8 cellular contexts compared by ENCODE assay signal in genomic region chr19:1064661-1065605, GRCh38. TPM values are rescaled to one million over a fixed set of nuclear protein-coding genes. Genes with fewer than 3 reads are reported as not detected.
A peak's percentile ranks its signal among the peaks of the same experiment; 100 is the strongest.
DNase-seq lines count a peak whose midpoint lies in the region; ATAC-seq, FAIRE-seq and TF ChIP-seq lines count a peak whose summit lies in the region.

No MANE protein-coding gene starts in this region.

- peaks cover 0 to 2% (median 0%) of the 10 kb centered on the region in 7 donors for H3K9me3 Mint-ChIP-seq in CD4-positive, CD25-positive, alpha-beta regulatory T cell
- H3K9me3 Mint-ChIP-seq in activated naive CD8-positive, alpha-beta T cell treated with anti-CD3 and anti-CD28 coated beads, Interleukin-2, amount 50 U/mL, for 24 hours, result no peaks in the 10 kb centered on the region

- WGBS in SK-N-SH (ENCODE audit: low lambda C conversion rate), result 21% methylated on average over 16 of the region's 60 CpGs
- 9 to 11% (median 10%) methylated on average over 53 to 60 of the region's 60 CpGs for WGBS in small intestine, 3 donors

- H2AFZ ChIP-seq in SK-N-SH (ENCODE audit: low read depth), result no peak overlapping the region

- intact Hi-C loops in left ventricle myocardium inferior (cut with micrococcal nuclease), result no loop called here

- no peaks in the 10 kb centered on the region for H3K27me3 ChIP-seq in CD4-positive, CD25-positive, alpha-beta regulatory T cell (ENCODE audit: control insufficient read depth, insufficient read depth, low read length)
- H3K27me3 ChIP-seq in SK-N-SH (ENCODE audit: insufficient read depth), result peaks cover 26% of the 10 kb centered on the region
- H3K27me3 ChIP-seq in left ventricle myocardium inferior (ENCODE audit: low read depth), result peaks cover 50% of the 10 kb centered on the region
- peaks cover 0 to 2% of the 10 kb centered on the region in 2 donors for H3K27me3 ChIP-seq in small intestine (ENCODE audit: control insufficient read depth in 2 of 2, insufficient read depth in 2 of 2, low read length in 2 of 2)
- no peaks in the 10 kb centered on the region for H3K27me3 ChIP-seq in WERI-Rb-1 (ENCODE audit: insufficient read depth, low read depth, severe bottlenecking)

- no peaks in the 10 kb centered on the region for H4K20me1 ChIP-seq in SK-N-SH (ENCODE audit: insufficient read depth)

- peak overlapping the region; percentile 33 for H3K27ac ChIP-seq in CD4-positive, CD25-positive, alpha-beta regulatory T cell (ENCODE audit: insufficient read depth, low read length, poor library complexity, severe bottlenecking)
- H3K27ac ChIP-seq in SK-N-SH (ENCODE audit: low read depth in 2 of 2, low read length in 1 of 2) (no peak overlapping the region), left ventricle myocardium inferior (replicated peaks) (no peak overlapping the region), small intestine (ENCODE audit: low read depth in 1 of 2, low read length in 1 of 2) (no peak overlapping the region), WERI-Rb-1 (no peak overlapping the region)

- peak; percentile 55 for TF ChIP-seq CTCF in SK-N-SH (IDR thresholded peaks at IDR 0.05)
- TF ChIP-seq CTCF in left ventricle myocardium inferior (IDR thresholded peaks at IDR 0.05; ENCODE audit: borderline replicate concordance), result peak; percentile 82
- TF ChIP-seq CTCF in WERI-Rb-1 (IDR thresholded peaks at IDR 0.05; ENCODE audit: low read depth, low read length), result no peak

- CTCF ChIA-PET in HEK293T (lab: Yijun Ruan, JAX) (interaction anchor here (0.6 to 1.0 kb wide), 3 partner anchors 11 to 1097 kb away, joined by 3 to 5 read pairs (median 3); partner anchors contain the start of gene GPX4), SK-N-SH (lab: Yijun Ruan, JAX) (interaction anchor here (0.7 to 3.5 kb wide), 19 partner anchors 8 to 176 kb away, joined by 3 to 24 read pairs (median 5); partner anchors contain the start of gene RNU6-2)

- peaks cover 0 to 44% (median 15%) of the 10 kb centered on the region in 4 donors for H3K4me1 Mint-ChIP-seq in CD4-positive, CD25-positive, alpha-beta regulatory T cell
- H3K4me1 Mint-ChIP-seq in activated naive CD8-positive, alpha-beta T cell treated with anti-CD3 and anti-CD28 coated beads, Interleukin-2, amount 50 U/mL, for 24 hours, result peaks cover 29% of the 10 kb centered on the region

- peak overlapping the region in 2 of 3 donors; percentile 51 to 69 for H3K27ac Mint-ChIP-seq in CD4-positive, CD25-positive, alpha-beta regulatory T cell
- no peak overlapping the region for H3K27ac Mint-ChIP-seq in activated naive CD8-positive, alpha-beta T cell treated with anti-CD3 and anti-CD28 coated beads, Interleukin-2, amount 50 U/mL, for 24 hours

- TF ChIP-seq EP300 in SK-N-SH (IDR thresholded peaks at IDR 0.05; ENCODE audit: borderline replicate concordance in 1 of 2, low read depth in 1 of 2, low read length in 1 of 2), result no peak

- H3K9me3 ChIP-seq in CD4-positive, CD25-positive, alpha-beta regulatory T cell (ENCODE audit: control insufficient read depth in 2 of 2, low read length in 2 of 2), result no peaks in the 10 kb centered on the region
- H3K9me3 ChIP-seq in SK-N-SH, result no peaks in the 10 kb centered on the region
- peaks cover 4% of the 10 kb centered on the region for H3K9me3 ChIP-seq in left ventricle myocardium inferior (replicated peaks)
- H3K9me3 ChIP-seq in small intestine (ENCODE audit: control insufficient read depth, low read depth), result no peaks in the 10 kb centered on the region
- H3K9me3 ChIP-seq in WERI-Rb-1 (ENCODE audit: severe bottlenecking), result peaks cover 2% of the 10 kb centered on the region

- no peaks in the 10 kb centered on the region for H3K27me3 Mint-ChIP-seq in CD4-positive, CD25-positive, alpha-beta regulatory T cell
- H3K27me3 Mint-ChIP-seq in activated naive CD8-positive, alpha-beta T cell treated with anti-CD3 and anti-CD28 coated beads, Interleukin-2, amount 50 U/mL, for 24 hours, result no peaks in the 10 kb centered on the region

- peak; percentile 42 for TF ChIP-seq RAD21 in SK-N-SH (IDR thresholded peaks at IDR 0.05; ENCODE audit: low read length)

- no peaks in the 10 kb centered on the region for H3K79me2 ChIP-seq in SK-N-SH (ENCODE audit: insufficient read depth)

- no peak overlapping the region for H3K9ac ChIP-seq in SK-N-SH

- peaks cover 10% of the 10 kb centered on the region for H3K36me3 Mint-ChIP-seq in CD4-positive, CD25-positive, alpha-beta regulatory T cell
- H3K36me3 Mint-ChIP-seq in activated naive CD8-positive, alpha-beta T cell treated with anti-CD3 and anti-CD28 coated beads, Interleukin-2, amount 50 U/mL, for 24 hours (ENCODE audit: low read depth), result peaks cover 10% of the 10 kb centered on the region

- H3K4me1 ChIP-seq in CD4-positive, CD25-positive, alpha-beta regulatory T cell (ENCODE audit: control insufficient read depth, insufficient read depth, low read length, poor library complexity, severe bottlenecking), result peaks cover 47% of the 10 kb centered on the region
- peaks cover 0 to 20% of the 10 kb centered on the region in 2 experiments; a peak in 1 of 4 replicates for H3K4me1 ChIP-seq in SK-N-SH (ENCODE audit: control insufficient read depth in 1 of 2, insufficient read depth in 2 of 2, low read depth in 1 of 2, low read length in 1 of 2)
- H3K4me1 ChIP-seq in left ventricle myocardium inferior, result peaks cover 45% of the 10 kb centered on the region
- H3K4me1 ChIP-seq in small intestine (ENCODE audit: control insufficient read depth in 2 of 2, insufficient read depth in 1 of 2, low read depth in 1 of 2, low read length in 1 of 2), result no peaks in the 10 kb centered on the region

- ATAC-seq in CD4-positive, CD25-positive, alpha-beta regulatory T cell (ENCODE audit: low read depth in 2 of 2), result peak; percentile 27 to 42
- ATAC-seq in activated naive CD8-positive, alpha-beta T cell treated with anti-CD3 and anti-CD28 coated beads, Interleukin-2, amount 50 U/mL, for 24 hours, result peak; percentile 35
- ATAC-seq in GM19328 (IDR thresholded peaks at IDR 0.05; ENCODE audit: unreplicated experiment), result no peak

- H3K36me3 ChIP-seq in CD4-positive, CD25-positive, alpha-beta regulatory T cell (ENCODE audit: control insufficient read depth, insufficient read depth, low read length), result no peaks in the 10 kb centered on the region
- H3K36me3 ChIP-seq in SK-N-SH (replicated peaks in 1 of 2; ENCODE audit: control insufficient read depth in 1 of 2, insufficient read depth in 2 of 2, low read length in 1 of 2), result no peaks in the 10 kb centered on the region
- H3K36me3 ChIP-seq in left ventricle myocardium inferior, result peaks cover under 1% of the 10 kb centered on the region
- H3K36me3 ChIP-seq in small intestine (ENCODE audit: control insufficient read depth in 2 of 2, insufficient read depth in 2 of 2, low read length in 2 of 2), result no peaks in the 10 kb centered on the region
- peaks cover 25% of the 10 kb centered on the region for H3K36me3 ChIP-seq in WERI-Rb-1

- no peak overlapping the region for H3K4me3 ChIP-seq in CD4-positive, CD25-positive, alpha-beta regulatory T cell (ENCODE audit: low read depth, low read length)
- H3K4me3 ChIP-seq in SK-N-SH (ENCODE audit: low read depth in 2 of 2, low read length in 1 of 2) (no peak overlapping the region), left ventricle myocardium inferior (no peak overlapping the region), small intestine (ENCODE audit: low read depth in 1 of 2, low read length in 2 of 2) (no peak overlapping the region), WERI-Rb-1 (ENCODE audit: low read depth, low read length) (no peak overlapping the region)

- POLR2A ChIA-PET in HEK293T (lab: Yijun Ruan, JAX), result interaction anchor here (1.1 to 2.1 kb wide), 3 partner anchors 25 to 204 kb away, joined by 3 to 4 read pairs (median 4); partner anchors contain the start of genes ABCA7 and RNU6-2
- POLR2A ChIA-PET in SK-N-SH (lab: Yijun Ruan, JAX), result interaction anchor here (1.4 kb wide), 1 partner anchor 81 kb away, joined by 5 read pairs; the partner anchor contains the start of gene WDR18

- FAIRE-seq in small intestine (lab: Jason Lieb, UNC), result no peak

- 0 out of 2 replicates have a peak overlapping the region, but pooled peaks have one; percentile 24 for H3K4me2 ChIP-seq in SK-N-SH

- peaks cover 7% of the 10 kb centered on the region for H3F3A ChIP-seq in SK-N-SH (replicated peaks; ENCODE audit: insufficient read depth)

- H3K9me2 ChIP-seq in SK-N-SH, result no peaks in the 10 kb centered on the region

- peak overlapping the region; percentile 71 to 99 (median 81) for H3K4me3 Mint-ChIP-seq in CD4-positive, CD25-positive, alpha-beta regulatory T cell
- H3K4me3 Mint-ChIP-seq in activated naive CD8-positive, alpha-beta T cell treated with anti-CD3 and anti-CD28 coated beads, Interleukin-2, amount 50 U/mL, for 24 hours, result peak overlapping the region; percentile 30

- peak in 2 of 3 donors; percentile 73 to 86 for DNase-seq in CD4-positive, CD25-positive, alpha-beta regulatory T cell
- DNase-seq in HEK293T (ENCODE audit: extremely low spot score), result no peak
- peak; percentile 88 for DNase-seq in SK-N-SH
- peak; percentile 80 for DNase-seq in activated naive CD8-positive, alpha-beta T cell treated with anti-CD3 and anti-CD28 coated beads, Interleukin-2, amount 50 U/mL, for 24 hours
- DNase-seq in left ventricle myocardium inferior, result peak; percentile 66
- peak; percentile 72 for DNase-seq in small intestine
- DNase-seq in WERI-Rb-1, result no peak

RNA-seq across cellular contexts. Expression of gene ARHGAP45, which starts 2.0 kb away (rescaled TPM):
- 756 TPM for total RNA-seq in CD4-positive, CD25-positive, alpha-beta regulatory T cell
- polyA plus RNA-seq in CD4-positive, CD25-positive, alpha-beta regulatory T cell, result 100 to 1,000 TPM; 258 to 297 (median 277) TPM
- polyA plus RNA-seq in SK-N-SH (2012; rRNA removed), result 2.8 and 4.2 TPM in 2 replicates
- 1.7 and 2.5 TPM in 2 replicates for polyA plus RNA-seq in SK-N-SH (2012; cell fraction: cytosol; rRNA removed)
- 5.9 and 9.7 TPM in 2 replicates for polyA plus RNA-seq in SK-N-SH (2012; cell fraction: nucleus; rRNA removed)
- 4.8 TPM for total RNA-seq in left ventricle myocardium inferior
- polyA plus RNA-seq in small intestine, result 10 to 100 TPM; 34.3 to 81.1 (median 62.6) TPM

RNA-seq across cellular contexts. Expression of gene ABCA7, which starts 25.0 kb away (rescaled TPM):
- total RNA-seq in CD4-positive, CD25-positive, alpha-beta regulatory T cell, result 161 TPM
- 10 to 100 TPM in 1 of 4 donors, 1 to 10 TPM in 3; 3.4 to 13.3 (median 6.9) TPM for polyA plus RNA-seq in CD4-positive, CD25-positive, alpha-beta regulatory T cell
- polyA plus RNA-seq in SK-N-SH (2012; rRNA removed) (7.8 and 8.3 TPM in 2 replicates), small intestine (10 to 100 TPM in 2 of 3 donors, 1 to 10 TPM in 1; 6.2 to 60.3 (median 34.2) TPM)
- polyA plus RNA-seq in SK-N-SH (2012; cell fraction: cytosol; rRNA removed), result 3.1 and 3.9 TPM in 2 replicates
- 53.6 and 91.8 TPM in 2 replicates for polyA plus RNA-seq in SK-N-SH (2012; cell fraction: nucleus; rRNA removed)
- 9.3 TPM for total RNA-seq in left ventricle myocardium inferior

RNA-seq across cellular contexts. Expression of gene POLR2E, which starts 30.2 kb away (rescaled TPM):
- total RNA-seq in CD4-positive, CD25-positive, alpha-beta regulatory T cell, result 72.4 TPM
- polyA plus RNA-seq in CD4-positive, CD25-positive, alpha-beta regulatory T cell, result 100 to 1,000 TPM; 120 to 145 (median 133) TPM
- polyA plus RNA-seq in SK-N-SH (2012; rRNA removed) (238 and 283 TPM in 2 replicates), small intestine (100 to 1,000 TPM; 141 to 189 (median 143) TPM)
- polyA plus RNA-seq in SK-N-SH (2012; cell fraction: cytosol; rRNA removed), result 143 and 208 TPM in 2 replicates
- 134 and 138 TPM in 2 replicates for polyA plus RNA-seq in SK-N-SH (2012; cell fraction: nucleus; rRNA removed)
- total RNA-seq in left ventricle myocardium inferior, result 140 TPM

RNA-seq across cellular contexts. Expression of gene CNN2, which starts 38.5 kb away (rescaled TPM):
- total RNA-seq in CD4-positive, CD25-positive, alpha-beta regulatory T cell, result 397 TPM
- polyA plus RNA-seq in CD4-positive, CD25-positive, alpha-beta regulatory T cell, result 100 to 1,000 TPM; 378 to 426 (median 401) TPM
- 152 and 279 TPM in 2 replicates for polyA plus RNA-seq in SK-N-SH (2012; rRNA removed)
- 125 and 167 TPM in 2 replicates for polyA plus RNA-seq in SK-N-SH (2012; cell fraction: cytosol; rRNA removed)
- polyA plus RNA-seq in SK-N-SH (2012; cell fraction: nucleus; rRNA removed), result 199 and 204 TPM in 2 replicates
- 45.6 TPM for total RNA-seq in left ventricle myocardium inferior
- 10 to 100 TPM; 14.5 to 34.4 (median 26.2) TPM for polyA plus RNA-seq in small intestine

RNA-seq across cellular contexts. Expression of gene GPX4, which starts 38.9 kb away (rescaled TPM):
- total RNA-seq in CD4-positive, CD25-positive, alpha-beta regulatory T cell, result 112 TPM
- polyA plus RNA-seq in CD4-positive, CD25-positive, alpha-beta regulatory T cell, result 100 to 1,000 TPM; 318 to 406 (median 354) TPM
- polyA plus RNA-seq in SK-N-SH (2012; rRNA removed), result 566 and 925 TPM in 2 replicates
- polyA plus RNA-seq in SK-N-SH (2012; cell fraction: cytosol; rRNA removed), result 591 and 700 TPM in 2 replicates
- polyA plus RNA-seq in SK-N-SH (2012; cell fraction: nucleus; rRNA removed), result 511 and 671 TPM in 2 replicates
- total RNA-seq in left ventricle myocardium inferior, result 327 TPM
- polyA plus RNA-seq in small intestine, result 1,000 to 10,000 TPM in 2 of 3 donors, 100 to 1,000 TPM in 1; 335 to 1,298 (median 1,178) TPM

Comparison
In these comparisons a context has a peak if more than half of its experiments do, and no peak if none do; other contexts are left out.
1. DNase-seq: peak in CD4-positive, CD25-positive, alpha-beta regulatory T cell (2 of 3), SK-N-SH (single experiment), activated naive CD8-positive, alpha-beta T cell treated with anti-CD3 and anti-CD28 coated beads, Interleukin-2, amount 50 U/mL, for 24 hours (single experiment), left ventricle myocardium inferior (single experiment) and small intestine (single experiment); none in HEK293T (single experiment) and WERI-Rb-1 (single experiment).